Comparison of ENCODE assay signal across 22 cellular contexts in genomic region chr3:163273694-163274093, GRCh38.
"Had no signal": no experiment of that assay in that cellular context is flagged by ENCODE, and none has a peak within 500 bp of the region (broad histone marks: within the 10 kb centered on the region; RNA-seq: fewer than 3 reads in every experiment).

No MANE protein-coding gene starts in this region.

- H3K4me3 ChIP-seq: body of pancreas, cardiac muscle cell, left lung, spleen, testis, vagina had no signal

- H3K27ac ChIP-seq: body of pancreas, cardiac muscle cell, left lung, spleen, testis, vagina, WERI-Rb-1 had no signal

- H3K9me3 ChIP-seq: body of pancreas, left lung, spleen, testis, vagina had no signal

- ATAC-seq: activated CD8-positive, alpha-beta T cell treated with anti-CD3 and anti-CD28 coated beads, Interleukin-2, amount 10 ng/mL, durations not matched to agents 7 days and 5 days; body of pancreas; left lung; natural killer cell had no signal

- DNase-seq: activated CD4-positive, alpha-beta T cell treated with anti-CD3 and anti-CD28 coated beads, Interleukin-2, amount 10 ng/mL, durations not matched to agents 7 days and 5 days; activated CD4-positive, CD25-positive, alpha-beta regulatory T cell treated with anti-CD3 and anti-CD28 coated beads, Interleukin-2, amount 50 U/mL, for 72 hours; activated CD8-positive, alpha-beta T cell treated with anti-CD3 and anti-CD28 coated beads, Interleukin-2, amount 10 ng/mL, durations not matched to agents 7 days and 5 days; activated gamma-delta T cell treated with Interleukin-2 at 50 U/mL for 16 hours; anterior cingulate cortex; body of pancreas; effector CD8-positive, alpha-beta T cell; erythroblast; foreskin fibroblast; immature natural killer cell; kidney glomerular epithelial cell; left lung; natural killer cell; retina; spleen; stimulated activated CD4-positive, alpha-beta T cell treated with anti-CD3 and anti-CD28 coated beads, Interleukin-4, amount 100 ng/mL, for 1 hour; stimulated activated naive CD4-positive, alpha-beta T cell; testis; trophoblast cell; WERI-Rb-1 had no signal

- H3K36me3 ChIP-seq: cardiac muscle cell, left lung, spleen, vagina, WERI-Rb-1 had no signal

- H3K4me1 ChIP-seq: body of pancreas, left lung, spleen, testis, vagina had no signal

- H3K27me3 ChIP-seq: body of pancreas, cardiac muscle cell, left lung, spleen, testis, vagina had no signal
